In genomic region chr15:52256366-52256765, GRCh38 we compare ENCODE assay signal across 8 cellular contexts.
A peak's percentile ranks its signal among the peaks of the same experiment; 100 is the strongest.
DNase-seq lines count a peak whose midpoint lies in the region; ATAC-seq lines count a peak whose summit lies in the region.

No MANE protein-coding gene starts in this region.

- no peak overlapping the region for H3K27ac ChIP-seq in BLaER1

- ATAC-seq in GM21447 (IDR thresholded peaks at IDR 0.05; ENCODE audit: unreplicated experiment) (peak; percentile 64), HG03342 (IDR thresholded peaks at IDR 0.05; ENCODE audit: unreplicated experiment) (no peak)
- peak; percentile 68 for ATAC-seq in central memory CD8-positive, alpha-beta T cell (replicated peaks; ENCODE audit: extremely low read depth, poor library complexity, severe bottlenecking)

- H3K9me3 Mint-ChIP-seq in central memory CD8-positive, alpha-beta T cell = no peaks in the 10 kb centered on the region

- peaks cover 54% of the 10 kb centered on the region for H3K36me3 ChIP-seq in BLaER1

- peak overlapping the region; percentile 42; the same call in 1 of the 2 replicates for H3K4me2 ChIP-seq in BLaER1

- peaks cover 32% of the 10 kb centered on the region for H3K4me1 ChIP-seq in BLaER1

- H3K4me1 Mint-ChIP-seq in central memory CD8-positive, alpha-beta T cell = peaks cover 9% of the 10 kb centered on the region

- no peak overlapping the region for H3K9ac ChIP-seq in BLaER1

- no peak overlapping the region for H3K4me3 ChIP-seq in BLaER1

- H3K4me3 Mint-ChIP-seq in central memory CD8-positive, alpha-beta T cell = peak overlapping the region; percentile 42

- no peaks in the 10 kb centered on the region for H3K27me3 Mint-ChIP-seq in central memory CD8-positive, alpha-beta T cell

- peak; percentile 66 for DNase-seq in NCI-H226
- peak; percentile 53 to 61 for DNase-seq in activated CD4-positive, alpha-beta T cell treated with anti-CD3 and anti-CD28 coated beads for 24 hours (ENCODE audit: low read depth in 2 of 2)
- peak; percentile 59 to 68 for DNase-seq in central memory CD8-positive, alpha-beta T cell (ENCODE audit: low spot score in 2 of 2)
- DNase-seq in left kidney (ENCODE audit: low read depth, low spot score) = peak; percentile 86
- DNase-seq in stimulated activated CD4-positive, alpha-beta T cell treated with anti-CD3 and anti-CD28 coated beads, Interleukin-4, amount 100 ng/mL, for 24 hours = peak; percentile 77

- no peaks in the 10 kb centered on the region for H3K9me3 ChIP-seq in BLaER1

- peaks cover 2% of the 10 kb centered on the region for H3K36me3 Mint-ChIP-seq in central memory CD8-positive, alpha-beta T cell (ENCODE audit: insufficient read depth)

- H3K27ac Mint-ChIP-seq in central memory CD8-positive, alpha-beta T cell (ENCODE audit: low read depth) = peak overlapping the region; percentile 66

- H4K20me1 ChIP-seq in BLaER1 = peaks cover 17% of the 10 kb centered on the region

- no peaks in the 10 kb centered on the region for H3K27me3 ChIP-seq in BLaER1
